ENCODE assay signal across 1 cellular context in the genomic region with DNA sequence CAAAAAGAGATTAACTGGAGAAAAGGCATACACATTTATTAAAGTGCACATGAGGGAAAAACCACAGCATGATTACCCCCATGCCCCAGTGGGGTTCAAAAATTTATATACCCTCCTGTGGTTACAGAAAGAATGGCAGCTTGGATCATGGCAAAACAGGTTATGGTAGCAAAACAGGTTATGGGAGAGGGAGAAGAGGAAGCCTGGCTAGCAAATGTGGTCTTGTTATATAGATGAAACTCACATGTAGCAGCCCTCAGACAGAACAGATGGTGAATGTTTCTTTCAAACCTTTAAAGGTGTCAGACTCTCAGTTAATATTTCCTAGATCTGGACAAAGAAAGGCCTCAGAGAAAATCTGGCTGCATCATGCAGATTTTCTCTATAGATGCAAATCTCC.
TF ChIP-seq lines count a peak whose summit lies in the region.

No MANE protein-coding gene starts in this region.

TF ChIP-seq in H1, 55 proteins besides CTCF, POLR2A, EP300 and RAD21 (continued from another document):
- TF ChIP-seq CHD7 (IDR thresholded peaks at IDR 0.05; ENCODE audit: insufficient replicate concordance, low read length) (no peak), CHD1 (IDR thresholded peaks at IDR 0.05; ENCODE audit: low read depth, low read length) (no peak), SAP30 (IDR thresholded peaks at IDR 0.05; ENCODE audit: insufficient read depth, insufficient replicate concordance, low read length) (no peak)
- TF ChIP-seq, protein P1, sequence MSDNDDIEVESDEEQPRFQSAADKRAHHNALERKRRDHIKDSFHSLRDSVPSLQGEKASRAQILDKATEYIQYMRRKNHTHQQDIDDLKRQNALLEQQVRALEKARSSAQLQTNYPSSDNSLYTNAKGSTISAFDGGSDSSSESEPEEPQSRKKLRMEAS (IDR thresholded peaks at IDR 0.05) = no peak
